1 cellular context compared by ENCODE assay signal in genomic region chrX:9149831-9150230, GRCh38.
TF ChIP-seq lines count a peak whose summit lies in the region.

No MANE protein-coding gene starts in this region.

TF ChIP-seq in GM23338, 12 proteins besides CTCF, POLR2A, EP300 and RAD21:
- TF ChIP-seq, protein P1, sequence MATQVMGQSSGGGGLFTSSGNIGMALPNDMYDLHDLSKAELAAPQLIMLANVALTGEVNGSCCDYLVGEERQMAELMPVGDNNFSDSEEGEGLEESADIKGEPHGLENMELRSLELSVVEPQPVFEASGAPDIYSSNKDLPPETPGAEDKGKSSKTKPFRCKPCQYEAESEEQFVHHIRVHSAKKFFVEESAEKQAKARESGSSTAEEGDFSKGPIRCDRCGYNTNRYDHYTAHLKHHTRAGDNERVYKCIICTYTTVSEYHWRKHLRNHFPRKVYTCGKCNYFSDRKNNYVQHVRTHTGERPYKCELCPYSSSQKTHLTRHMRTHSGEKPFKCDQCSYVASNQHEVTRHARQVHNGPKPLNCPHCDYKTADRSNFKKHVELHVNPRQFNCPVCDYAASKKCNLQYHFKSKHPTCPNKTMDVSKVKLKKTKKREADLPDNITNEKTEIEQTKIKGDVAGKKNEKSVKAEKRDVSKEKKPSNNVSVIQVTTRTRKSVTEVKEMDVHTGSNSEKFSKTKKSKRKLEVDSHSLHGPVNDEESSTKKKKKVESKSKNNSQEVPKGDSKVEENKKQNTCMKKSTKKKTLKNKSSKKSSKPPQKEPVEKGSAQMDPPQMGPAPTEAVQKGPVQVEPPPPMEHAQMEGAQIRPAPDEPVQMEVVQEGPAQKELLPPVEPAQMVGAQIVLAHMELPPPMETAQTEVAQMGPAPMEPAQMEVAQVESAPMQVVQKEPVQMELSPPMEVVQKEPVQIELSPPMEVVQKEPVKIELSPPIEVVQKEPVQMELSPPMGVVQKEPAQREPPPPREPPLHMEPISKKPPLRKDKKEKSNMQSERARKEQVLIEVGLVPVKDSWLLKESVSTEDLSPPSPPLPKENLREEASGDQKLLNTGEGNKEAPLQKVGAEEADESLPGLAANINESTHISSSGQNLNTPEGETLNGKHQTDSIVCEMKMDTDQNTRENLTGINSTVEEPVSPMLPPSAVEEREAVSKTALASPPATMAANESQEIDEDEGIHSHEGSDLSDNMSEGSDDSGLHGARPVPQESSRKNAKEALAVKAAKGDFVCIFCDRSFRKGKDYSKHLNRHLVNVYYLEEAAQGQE (IDR thresholded peaks at IDR 0.05; ENCODE audit: unreplicated experiment), result no peak
- TF ChIP-seq POLR2AphosphoS5 (IDR thresholded peaks at IDR 0.05; ENCODE audit: low read depth), result no peak
- TF ChIP-seq CREB1 (CRISPR knock-in tag; IDR thresholded peaks at IDR 0.05; ENCODE audit: low read depth), result no peak
- TF ChIP-seq, protein P2, sequence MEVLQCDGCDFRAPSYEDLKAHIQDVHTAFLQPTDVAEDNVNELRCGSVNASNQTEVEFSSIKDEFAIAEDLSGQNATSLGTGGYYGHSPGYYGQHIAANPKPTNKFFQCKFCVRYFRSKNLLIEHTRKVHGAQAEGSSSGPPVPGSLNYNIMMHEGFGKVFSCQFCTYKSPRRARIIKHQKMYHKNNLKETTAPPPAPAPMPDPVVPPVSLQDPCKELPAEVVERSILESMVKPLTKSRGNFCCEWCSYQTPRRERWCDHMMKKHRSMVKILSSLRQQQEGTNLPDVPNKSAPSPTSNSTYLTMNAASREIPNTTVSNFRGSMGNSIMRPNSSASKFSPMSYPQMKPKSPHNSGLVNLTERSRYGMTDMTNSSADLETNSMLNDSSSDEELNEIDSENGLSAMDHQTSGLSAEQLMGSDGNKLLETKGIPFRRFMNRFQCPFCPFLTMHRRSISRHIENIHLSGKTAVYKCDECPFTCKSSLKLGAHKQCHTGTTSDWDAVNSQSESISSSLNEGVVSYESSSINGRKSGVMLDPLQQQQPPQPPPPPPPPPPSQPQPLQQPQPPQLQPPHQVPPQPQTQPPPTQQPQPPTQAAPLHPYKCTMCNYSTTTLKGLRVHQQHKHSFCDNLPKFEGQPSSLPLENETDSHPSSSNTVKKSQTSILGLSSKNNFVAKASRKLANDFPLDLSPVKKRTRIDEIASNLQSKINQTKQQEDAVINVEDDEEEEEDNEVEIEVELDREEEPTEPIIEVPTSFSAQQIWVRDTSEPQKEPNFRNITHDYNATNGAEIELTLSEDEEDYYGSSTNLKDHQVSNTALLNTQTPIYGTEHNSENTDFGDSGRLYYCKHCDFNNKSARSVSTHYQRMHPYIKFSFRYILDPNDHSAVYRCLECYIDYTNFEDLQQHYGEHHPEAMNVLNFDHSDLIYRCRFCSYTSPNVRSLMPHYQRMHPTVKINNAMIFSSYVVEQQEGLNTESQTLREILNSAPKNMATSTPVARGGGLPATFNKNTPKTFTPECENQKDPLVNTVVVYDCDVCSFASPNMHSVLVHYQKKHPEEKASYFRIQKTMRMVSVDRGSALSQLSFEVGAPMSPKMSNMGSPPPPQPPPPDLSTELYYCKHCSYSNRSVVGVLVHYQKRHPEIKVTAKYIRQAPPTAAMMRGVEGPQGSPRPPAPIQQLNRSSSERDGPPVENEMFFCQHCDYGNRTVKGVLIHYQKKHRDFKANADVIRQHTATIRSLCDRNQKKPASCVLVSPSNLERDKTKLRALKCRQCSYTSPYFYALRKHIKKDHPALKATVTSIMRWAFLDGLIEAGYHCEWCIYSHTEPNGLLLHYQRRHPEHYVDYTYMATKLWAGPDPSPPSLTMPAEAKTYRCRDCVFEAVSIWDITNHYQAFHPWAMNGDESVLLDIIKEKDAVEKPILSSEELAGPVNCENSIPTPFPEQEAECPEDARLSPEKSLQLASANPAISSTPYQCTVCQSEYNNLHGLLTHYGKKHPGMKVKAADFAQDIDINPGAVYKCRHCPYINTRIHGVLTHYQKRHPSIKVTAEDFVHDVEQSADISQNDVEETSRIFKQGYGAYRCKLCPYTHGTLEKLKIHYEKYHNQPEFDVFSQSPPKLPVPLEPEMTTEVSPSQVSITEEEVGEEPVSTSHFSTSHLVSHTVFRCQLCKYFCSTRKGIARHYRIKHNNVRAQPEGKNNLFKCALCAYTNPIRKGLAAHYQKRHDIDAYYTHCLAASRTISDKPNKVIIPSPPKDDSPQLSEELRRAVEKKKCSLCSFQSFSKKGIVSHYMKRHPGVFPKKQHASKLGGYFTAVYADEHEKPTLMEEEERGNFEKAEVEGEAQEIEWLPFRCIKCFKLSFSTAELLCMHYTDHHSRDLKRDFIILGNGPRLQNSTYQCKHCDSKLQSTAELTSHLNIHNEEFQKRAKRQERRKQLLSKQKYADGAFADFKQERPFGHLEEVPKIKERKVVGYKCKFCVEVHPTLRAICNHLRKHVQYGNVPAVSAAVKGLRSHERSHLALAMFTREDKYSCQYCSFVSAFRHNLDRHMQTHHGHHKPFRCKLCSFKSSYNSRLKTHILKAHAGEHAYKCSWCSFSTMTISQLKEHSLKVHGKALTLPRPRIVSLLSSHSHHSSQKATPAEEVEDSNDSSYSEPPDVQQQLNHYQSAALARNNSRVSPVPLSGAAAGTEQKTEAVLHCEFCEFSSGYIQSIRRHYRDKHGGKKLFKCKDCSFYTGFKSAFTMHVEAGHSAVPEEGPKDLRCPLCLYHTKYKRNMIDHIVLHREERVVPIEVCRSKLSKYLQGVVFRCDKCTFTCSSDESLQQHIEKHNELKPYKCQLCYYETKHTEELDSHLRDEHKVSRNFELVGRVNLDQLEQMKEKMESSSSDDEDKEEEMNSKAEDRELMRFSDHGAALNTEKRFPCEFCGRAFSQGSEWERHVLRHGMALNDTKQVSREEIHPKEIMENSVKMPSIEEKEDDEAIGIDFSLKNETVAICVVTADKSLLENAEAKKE (CRISPR knock-in tag; IDR thresholded peaks at IDR 0.05), result no peak
- TF ChIP-seq EZH2phosphoT487 (IDR thresholded peaks at IDR 0.05; ENCODE audit: unreplicated experiment), result no peak
- TF ChIP-seq ZNF331 (CRISPR knock-in tag; IDR thresholded peaks at IDR 0.05; ENCODE audit: low read depth), result no peak
- TF ChIP-seq ZNF114 (CRISPR knock-in tag; IDR thresholded peaks at IDR 0.05), result no peak
- no peak for TF ChIP-seq JUNB (IDR thresholded peaks at IDR 0.05; ENCODE audit: unreplicated experiment)
- TF ChIP-seq STAT1 (IDR thresholded peaks at IDR 0.05; ENCODE audit: unreplicated experiment), result no peak
- no peak for TF ChIP-seq ETS1 (IDR thresholded peaks at IDR 0.05)
- no peak for TF ChIP-seq NANOG (IDR thresholded peaks at IDR 0.05; ENCODE audit: borderline replicate concordance)
- TF ChIP-seq EZH2 (IDR thresholded peaks at IDR 0.05; ENCODE audit: low read depth, unreplicated experiment), result no peak
TF ChIP-seq in GM23338: peak in this region for 0.
